ENCODE assay signal across 8 cellular contexts in genomic region chr10:93703066-93703465, GRCh38. TPM values are rescaled to one million over a fixed set of nuclear protein-coding genes. Genes with fewer than 3 reads are reported as not detected.
DNase-seq lines count a peak whose midpoint lies in the region; ATAC-seq, FAIRE-seq and TF ChIP-seq lines count a peak whose summit lies in the region.

No MANE protein-coding gene starts in this region.

- H3K36me3 ChIP-seq in CD4-positive, alpha-beta memory T cell (ENCODE audit: insufficient read depth, low read length), result peaks cover 6% of the 10 kb centered on the region
- H3K36me3 ChIP-seq in OCI-LY3 (replicated peaks; ENCODE audit: low read depth, low read length) (no peaks in the 10 kb centered on the region), rectal smooth muscle tissue (ENCODE audit: control insufficient read depth, insufficient read depth, low read length) (peaks cover 4% of the 10 kb centered on the region)

- H3K36me3 Mint-ChIP-seq in CD4-positive, alpha-beta memory T cell, result peaks cover 4 to 12% of the 10 kb centered on the region in 2 donors
- no peaks in the 10 kb centered on the region for H3K36me3 Mint-ChIP-seq in natural killer cell treated with Interleukin-12 subunit alpha and Interleukin-12 subunit beta and Interleukin-15 and Interleukin-18, amount 100 ng/mL, for 72 hours

- DNase-seq in CD4-positive, alpha-beta memory T cell, result no peak
- DNase-seq in H54 (ENCODE audit: insufficient read length, low spot score), result no peak
- peak; percentile 7 for DNase-seq in fibroblast of mammary gland (ENCODE audit: low read depth)
- DNase-seq in natural killer cell treated with Interleukin-12 subunit alpha and Interleukin-12 subunit beta and Interleukin-15 and Interleukin-18, amount 100 ng/mL, for 72 hours (ENCODE audit: low spot score), result no peak
- DNase-seq in iPS-NIHi11 (ENCODE audit: low spot score), result no peak

- no peak for ATAC-seq in natural killer cell treated with Interleukin-12 subunit alpha and Interleukin-12 subunit beta and Interleukin-15 and Interleukin-18, amount 100 ng/mL, for 72 hours
- ATAC-seq in GM21360 (IDR thresholded peaks at IDR 0.05; ENCODE audit: unreplicated experiment), result no peak

- TF ChIP-seq POLR2A in H54 (IDR thresholded peaks at IDR 0.05; ENCODE audit: low read depth, low read length), result no peak

- H3K9me3 ChIP-seq in CD4-positive, alpha-beta memory T cell (ENCODE audit: control insufficient read depth in 1 of 2, low read length in 2 of 2), result no peaks in the 10 kb centered on the region
- H3K9me3 ChIP-seq in OCI-LY3 (ENCODE audit: insufficient read depth, low read length), result no peaks in the 10 kb centered on the region

- H3K79me2 ChIP-seq in OCI-LY3 (ENCODE audit: low read length), result peaks cover 8% of the 10 kb centered on the region

- peak overlapping the region; percentile 84 for H3K4me2 ChIP-seq in OCI-LY3 (ENCODE audit: low read length)

- POLR2A ChIA-PET in CD4-positive, alpha-beta memory T cell (lab: Charles Lee; ENCODE audit: partially characterized antibody), result interaction anchor here (0.9 to 1.9 kb wide), 10 partner anchors 9 to 1779 kb away, joined by 3 to 8 read pairs (median 4); partner anchors contain the start of genes BTAF1, EXOC6, NOC3L and SLC35G1

- H3K27me3 Mint-ChIP-seq in CD4-positive, alpha-beta memory T cell, result no peaks in the 10 kb centered on the region
- H3K27me3 Mint-ChIP-seq in natural killer cell treated with Interleukin-12 subunit alpha and Interleukin-12 subunit beta and Interleukin-15 and Interleukin-18, amount 100 ng/mL, for 72 hours, result peaks cover 0 to 10% of the 10 kb centered on the region in 2 donors

- H4K20me1 ChIP-seq in OCI-LY3 (ENCODE audit: insufficient read depth, low read length), result no peaks in the 10 kb centered on the region

- H3K4me3 ChIP-seq in CD4-positive, alpha-beta memory T cell (ENCODE audit: low read length in 2 of 2), result peak overlapping the region; percentile 68 to 100
- H3K4me3 ChIP-seq in OCI-LY3 (ENCODE audit: low read length) (peak overlapping the region; percentile 89), fibroblast of mammary gland (ENCODE audit: control insufficient read depth, low read depth, low read length) (peak overlapping the region; percentile 77), rectal smooth muscle tissue (ENCODE audit: low read length) (peak overlapping the region; percentile 83)

- peaks cover 4 to 23% (median 16%) of the 10 kb centered on the region in 4 donors for H3K4me1 Mint-ChIP-seq in CD4-positive, alpha-beta memory T cell
- peaks cover 0 to 4% of the 10 kb centered on the region in 2 donors for H3K4me1 Mint-ChIP-seq in natural killer cell treated with Interleukin-12 subunit alpha and Interleukin-12 subunit beta and Interleukin-15 and Interleukin-18, amount 100 ng/mL, for 72 hours (ENCODE audit: low read depth in 2 of 2)

- peak overlapping the region; percentile 63 for H3K27ac ChIP-seq in CD4-positive, alpha-beta memory T cell (ENCODE audit: low read depth, low read length)
- H3K27ac ChIP-seq in OCI-LY3 (ENCODE audit: low read length), result peak overlapping the region; percentile 42
- peak overlapping the region; percentile 84 for H3K27ac ChIP-seq in rectal smooth muscle tissue (ENCODE audit: low read depth, low read length)

- peak; percentile 30 for FAIRE-seq in H54 (lab: Jason Lieb, UNC)

- H3K4me3 Mint-ChIP-seq in CD4-positive, alpha-beta memory T cell, result no peak overlapping the region
- no peak overlapping the region for H3K4me3 Mint-ChIP-seq in natural killer cell treated with Interleukin-12 subunit alpha and Interleukin-12 subunit beta and Interleukin-15 and Interleukin-18, amount 100 ng/mL, for 72 hours

- H3K9ac ChIP-seq in OCI-LY3 (ENCODE audit: low read length) (peak overlapping the region; percentile 74), rectal smooth muscle tissue (ENCODE audit: low read length) (peak overlapping the region; percentile 82)

- TF ChIP-seq CTCF in OCI-LY3 (IDR thresholded peaks at IDR 0.05; ENCODE audit: low read depth, low read length), result no peak
- TF ChIP-seq CTCF in fibroblast of mammary gland (conservative IDR thresholded peaks at IDR 0.05; ENCODE audit: control insufficient read depth, insufficient read depth, low read depth, low read length), result no peak

- peaks cover 28% of the 10 kb centered on the region for H3K4me1 ChIP-seq in CD4-positive, alpha-beta memory T cell (ENCODE audit: insufficient read depth, low read length)
- peaks cover 15% of the 10 kb centered on the region for H3K4me1 ChIP-seq in OCI-LY3 (ENCODE audit: low read length)
- peaks cover 11% of the 10 kb centered on the region for H3K4me1 ChIP-seq in rectal smooth muscle tissue (ENCODE audit: control insufficient read depth, insufficient read depth, low read length)

- intact Hi-C loops in CD4-positive, alpha-beta memory T cell (cut with micrococcal nuclease), result loop anchor here (2.0 to 10.0 kb wide), 7 partner anchors 189 to 1992 kb away; partner anchors contain the start of genes BTAF1, CEP55, EXOC6 and KIF11

- no peaks in the 10 kb centered on the region for H3K27me3 ChIP-seq in CD4-positive, alpha-beta memory T cell (ENCODE audit: insufficient read depth, low read length)
- no peaks in the 10 kb centered on the region for H3K27me3 ChIP-seq in OCI-LY3 (ENCODE audit: low read depth, low read length)
- H3K27me3 ChIP-seq in rectal smooth muscle tissue (ENCODE audit: control insufficient read depth, insufficient read depth, low read length), result no peaks in the 10 kb centered on the region

- no peak overlapping the region for H3K27ac Mint-ChIP-seq in CD4-positive, alpha-beta memory T cell
- H3K27ac Mint-ChIP-seq in natural killer cell treated with Interleukin-12 subunit alpha and Interleukin-12 subunit beta and Interleukin-15 and Interleukin-18, amount 100 ng/mL, for 72 hours, result no peak overlapping the region

- CTCF ChIA-PET in CD4-positive, alpha-beta memory T cell (lab: Charles Lee; ENCODE audit: partially characterized antibody), result interaction anchor here (1.0 to 2.5 kb wide), 5 partner anchors 20 to 214 kb away, joined by 3 to 8 read pairs (median 4); no protein-coding TSS in a partner anchor

- H2AFZ ChIP-seq in OCI-LY3 (ENCODE audit: low read depth, low read length), result peak overlapping the region; percentile 95

- H3K9me3 Mint-ChIP-seq in CD4-positive, alpha-beta memory T cell, result no peaks in the 10 kb centered on the region
- no peaks in the 10 kb centered on the region for H3K9me3 Mint-ChIP-seq in natural killer cell treated with Interleukin-12 subunit alpha and Interleukin-12 subunit beta and Interleukin-15 and Interleukin-18, amount 100 ng/mL, for 72 hours

RNA-seq across cellular contexts. Expression of gene FRA10AC1, which starts 0.7 kb away (rescaled TPM):
- total RNA-seq in CD4-positive, alpha-beta memory T cell, result 10 to 100 TPM; 21.6 to 32.5 TPM
- polyA plus RNA-seq in CD4-positive, alpha-beta memory T cell, result 1 to 10 TPM; 7.1 to 8.6 TPM
- total RNA-seq in natural killer cell treated with Interleukin-12 subunit alpha and Interleukin-12 subunit beta and Interleukin-15 and Interleukin-18, amount 100 ng/mL, for 72 hours, result 10 to 100 TPM; 11.9 to 17.8 TPM

RNA-seq across cellular contexts. Expression of gene LGI1, which starts 54.7 kb away (rescaled TPM):
- total RNA-seq in CD4-positive, alpha-beta memory T cell, result not detected
- polyA plus RNA-seq in CD4-positive, alpha-beta memory T cell, result not detected
- total RNA-seq in natural killer cell treated with Interleukin-12 subunit alpha and Interleukin-12 subunit beta and Interleukin-15 and Interleukin-18, amount 100 ng/mL, for 72 hours, result not detected
